In genomic region chr14:92701826-92702225, GRCh38 we compare ENCODE assay signal across 23 cellular contexts.
"Had no signal": no experiment of that assay in that cellular context is flagged by ENCODE, and none has a peak within 500 bp of the region (broad histone marks: within the 10 kb centered on the region; RNA-seq: fewer than 3 reads in every experiment).

No MANE protein-coding gene starts in this region.

- H3K4me1 ChIP-seq: esophagus squamous epithelium, gastroesophageal sphincter, left ventricle myocardium inferior, lower lobe of right lung, psoas muscle, sigmoid colon, tibial artery had no signal

- FAIRE-seq: keratinocyte had no signal

- H3K9me3 ChIP-seq: esophagus squamous epithelium, gastroesophageal sphincter, left ventricle myocardium inferior, lower lobe of right lung, neutrophil, psoas muscle, sigmoid colon, tibial artery had no signal

- H3K27ac ChIP-seq: esophagus squamous epithelium, gastroesophageal sphincter, left ventricle myocardium inferior, lower lobe of right lung, neutrophil, psoas muscle, sigmoid colon, skin epidermis, tibial artery had no signal

- H3K27me3 ChIP-seq: esophagus squamous epithelium, neutrophil, sigmoid colon, tibial artery had no signal

- DNase-seq: central memory CD4-positive, alpha-beta T cell; cortex of kidney; esophagus squamous epithelium; foreskin fibroblast; glutamatergic neuron; immature natural killer cell; left cardiac atrium; left ventricle myocardium inferior; lower lobe of right lung; mesendoderm; naive thymus-derived CD4-positive, alpha-beta T cell; nephron progenitor cell; retina; sigmoid colon; stimulated activated CD4-positive, alpha-beta T cell treated with anti-CD3 and anti-CD28 coated beads, Interleukin-4, amount 100 ng/mL, for 1 hour; stimulated activated CD8-positive, alpha-beta memory T cell treated with anti-CD3 and anti-CD28 coated beads, Interleukin-4, amount 100 ng/mL, for 48 hours; tibial artery had no signal

- ATAC-seq: psoas muscle; stimulated activated effector memory CD8-positive, alpha-beta T cell treated with anti-CD3 and anti-CD28 coated beads, Interleukin-12 subunit alpha, Interleukin-12 subunit beta, amount 100 ng/mL, for 72 hours had no signal

- H3K36me3 ChIP-seq: neutrophil had no signal

- H3K4me3 ChIP-seq: esophagus squamous epithelium, gastroesophageal sphincter, left ventricle myocardium inferior, lower lobe of right lung, psoas muscle, sigmoid colon, skin epidermis, tibial artery had no signal
